In the genomic region with DNA sequence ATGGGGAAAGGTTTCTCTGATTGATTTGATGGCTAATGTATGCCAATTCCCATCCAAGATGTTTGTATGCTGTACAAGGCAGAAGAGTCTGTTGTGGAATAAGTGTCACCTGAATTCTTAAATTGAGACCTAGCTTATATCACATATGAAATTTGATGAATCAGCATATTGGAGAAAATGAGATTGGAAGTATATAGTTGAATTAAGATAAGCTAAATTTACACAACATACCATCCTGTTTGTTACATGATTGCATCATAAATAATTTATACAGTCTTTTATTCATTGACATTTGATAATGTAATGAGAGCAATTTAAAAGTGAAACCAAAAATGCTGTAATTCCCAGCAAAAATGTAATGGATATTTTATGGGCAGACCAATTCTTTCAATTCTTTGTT, we compare ENCODE assay signal across 9 cellular contexts. TPM values are rescaled to one million over a fixed set of nuclear protein-coding genes. Genes with fewer than 3 reads are reported as not detected.
A peak's percentile ranks its signal among the peaks of the same experiment; 100 is the strongest.
DNase-seq lines count a peak whose midpoint lies in the region; ATAC-seq and TF ChIP-seq lines count a peak whose summit lies in the region.
"Had no signal": no experiment of that assay in that cellular context is flagged by ENCODE, and none has a peak within 500 bp of the region (broad histone marks: within the 10 kb centered on the region; RNA-seq: fewer than 3 reads in every experiment).

No MANE protein-coding gene starts in this region.

- peak overlapping the region; percentile 100 for H3K4me2 ChIP-seq in GM23248 (ENCODE audit: unreplicated experiment)
- H3K4me2 ChIP-seq in SU-DHL-6 (ENCODE audit: low read depth, low read length, poor library complexity, severe bottlenecking) = peak overlapping the region; percentile 71

- 0 out of 2 replicates have a peak, but pooled peaks cover 3% of the 10 kb centered on the region for H3K36me3 ChIP-seq in GM23248 (ENCODE audit: low read depth)
- no peaks in the 10 kb centered on the region for H3K36me3 ChIP-seq in SU-DHL-6 (ENCODE audit: low read length)
- no peaks in the 10 kb centered on the region for H3K36me3 ChIP-seq in gastrocnemius medialis

- 0 out of 2 replicates have a peak overlapping the region, but pooled peaks have one; percentile 97 for H2AFZ ChIP-seq in GM23248
- H2AFZ ChIP-seq in SU-DHL-6 (ENCODE audit: low read depth, low read length, severe bottlenecking) = no peak overlapping the region

- intact Hi-C loops in gastrocnemius medialis (cut with DNase I; ENCODE audit: low total_unique reads) = loop anchor here (2.0 to 5.0 kb wide), 3 partner anchors 133 to 793 kb away; partner anchors contain the start of genes CENPK and PPWD1

- H3K4me3 ChIP-seq in GM23248 (peak overlapping the region; percentile 99), SU-DHL-6 (ENCODE audit: insufficient read depth, low read length, poor library complexity, severe bottlenecking) (peak overlapping the region; percentile 96), fibroblast of mammary gland (ENCODE audit: control insufficient read depth, low read depth, low read length) (peak overlapping the region; percentile 69), gastrocnemius medialis (peak overlapping the region; percentile 82 to 88 (median 83))

- TF ChIP-seq POLR2A in gastrocnemius medialis (IDR thresholded peaks at IDR 0.05) = no peak

- H3K27ac ChIP-seq in GM23248 = no peak overlapping the region
- no peak overlapping the region for H3K27ac ChIP-seq in SU-DHL-6 (ENCODE audit: low read depth, low read length)
- H3K27ac ChIP-seq in gastrocnemius medialis = no peak overlapping the region

- H3K9ac ChIP-seq in GM23248 (peak overlapping the region; percentile 93), SU-DHL-6 (ENCODE audit: low read length) (peak overlapping the region; percentile 89)

- H3F3A ChIP-seq in GM23248 (ENCODE audit: insufficient read depth) (0 out of 2 replicates have a peak, but pooled peaks cover 6% of the 10 kb centered on the region), SU-DHL-6 (ENCODE audit: insufficient read depth) (no peaks in the 10 kb centered on the region)

- H3K4me1 ChIP-seq in GM23248 (ENCODE audit: insufficient read depth) (peaks cover 32% of the 10 kb centered on the region), gastrocnemius medialis (peaks cover 31 to 50% of the 10 kb centered on the region in 2 donors)

- no peaks in the 10 kb centered on the region for H3K9me2 ChIP-seq in GM23248 (ENCODE audit: insufficient read depth)
- no peaks in the 10 kb centered on the region for H3K9me2 ChIP-seq in SU-DHL-6 (replicated peaks; ENCODE audit: insufficient read depth, low read length)

- DNase-seq in GM23248 = no peak
- DNase-seq in fibroblast of mammary gland (ENCODE audit: low read depth) = no peak
- DNase-seq in gastrocnemius medialis = no peak
- DNase-seq in NCI-H1417 treated with DMSO at 0.1 percent for 48 hours (lab: John Stamatoyannopoulos, UW) = no peak
- DNase-seq in AG08395 (ENCODE audit: low spot score) = no peak
- DNase-seq in dermis blood vessel endothelial cell = no peak
- DNase-seq in SW 1271 (lab: John Stamatoyannopoulos, UW) = no peak
- DNase-seq: nucleus accumbens had no signal

- no peak for TF ChIP-seq CTCF in SU-DHL-6 (IDR thresholded peaks at IDR 0.05; ENCODE audit: insufficient read depth, low read length, poor library complexity, severe bottlenecking)
- no peak for TF ChIP-seq CTCF in fibroblast of mammary gland (conservative IDR thresholded peaks at IDR 0.05; ENCODE audit: control insufficient read depth, insufficient read depth, low read depth, low read length)
- TF ChIP-seq CTCF in gastrocnemius medialis (IDR thresholded peaks at IDR 0.05 in 4 of 5, conservative IDR thresholded peaks at IDR 0.05 in 1 of 5) = no peak

- H3K9me3 ChIP-seq in GM23248 (ENCODE audit: low read depth) (no peaks in the 10 kb centered on the region), SU-DHL-6 (ENCODE audit: insufficient read depth, low read length) (no peaks in the 10 kb centered on the region), gastrocnemius medialis (no peaks in the 10 kb centered on the region)

- ATAC-seq in gastrocnemius medialis = no peak

- in situ Hi-C loops in GM23248 (cut with MboI) = no loop called here
- in situ Hi-C loops in gastrocnemius medialis (cut with MboI; ENCODE audit: low sequenced_read_pairs in 4 of 4) = no loop called here

- H3K79me2 ChIP-seq in GM23248 (ENCODE audit: insufficient read depth) = peaks cover 86% of the 10 kb centered on the region
- H3K79me2 ChIP-seq in SU-DHL-6 (ENCODE audit: insufficient read depth, low read length) = peaks cover 68% of the 10 kb centered on the region

- no peaks in the 10 kb centered on the region for H4K20me1 ChIP-seq in GM23248 (ENCODE audit: insufficient read depth)
- no peaks in the 10 kb centered on the region for H4K20me1 ChIP-seq in SU-DHL-6 (ENCODE audit: low read depth, low read length)

- H3K27me3 ChIP-seq in GM23248 (replicated peaks; ENCODE audit: insufficient read depth) (no peaks in the 10 kb centered on the region), SU-DHL-6 (ENCODE audit: low read length) (no peaks in the 10 kb centered on the region), gastrocnemius medialis (no peaks in the 10 kb centered on the region)

RNA-seq across cellular contexts. Expression of gene CWC27, which starts 1.1 kb away (rescaled TPM):
- total RNA-seq in GM23248 (2014; rRNA removed; shearing (Covaris generic)) = 4.9 and 22.7 TPM in 2 replicates
- polyA plus RNA-seq in GM23248 (2016; fragmentation: Nextera tagmentation; extraction: Ambion mirVana) = 30.5 and 32.7 TPM in 2 replicates
- 10 to 100 TPM in 1 of 4 donors, 1 to 10 TPM in 3; 8.4 to 10.7 (median 8.6) TPM for total RNA-seq in gastrocnemius medialis
- total RNA-seq in dermis blood vessel endothelial cell = 9.7 and 16.3 TPM in 2 replicates

RNA-seq across cellular contexts. Expression of gene SREK1IP1, which starts 1.4 kb away (rescaled TPM):
- 7.3 and 16.2 TPM in 2 replicates for total RNA-seq in GM23248 (2014; rRNA removed; shearing (Covaris generic))
- 26.8 and 30.5 TPM in 2 replicates for polyA plus RNA-seq in GM23248 (2016; fragmentation: Nextera tagmentation; extraction: Ambion mirVana)
- total RNA-seq in gastrocnemius medialis (1 to 10 TPM; 2.7 to 7.0 (median 3.9) TPM), dermis blood vessel endothelial cell (12.1 and 13.4 TPM in 2 replicates)
